In genomic region chr11:35066783-35067476, GRCh38 we compare ENCODE assay signal across 9 cellular contexts.
DNase-seq lines count a peak whose midpoint lies in the region; ATAC-seq, FAIRE-seq and TF ChIP-seq lines count a peak whose summit lies in the region.
"Had no signal": no experiment of that assay in that cellular context is flagged by ENCODE, and none has a peak within 500 bp of the region (broad histone marks: within the 10 kb centered on the region; RNA-seq: fewer than 3 reads in every experiment).

No MANE protein-coding gene starts in this region.

- no peaks in the 10 kb centered on the region for H3K27me3 Mint-ChIP-seq in activated naive CD8-positive, alpha-beta T cell

- TF ChIP-seq POLR2A in GM12892 (IDR thresholded peaks at IDR 0.05; ENCODE audit: low read depth, low read length) = no peak

- peak overlapping the region; percentile 78 for H3K27ac Mint-ChIP-seq in activated naive CD8-positive, alpha-beta T cell

- DNase-seq in GM12892 (ENCODE audit: insufficient read length) = no peak
- no peak for DNase-seq in NCI-H2227 treated with DMSO at 0.1 percent for 48 hours (lab: John Stamatoyannopoulos, UW)
- no peak for DNase-seq in NCI-H2029 (lab: John Stamatoyannopoulos, UW)
- DNase-seq in NCI-H524 treated with DMSO at 0.1 percent for 48 hours (lab: John Stamatoyannopoulos, UW) = no peak
- DNase-seq: NCI-H524 had no signal

- H3K4me3 Mint-ChIP-seq in activated naive CD8-positive, alpha-beta T cell = peak overlapping the region; percentile 38

- ATAC-seq in GM21390 (IDR thresholded peaks at IDR 0.05; ENCODE audit: unreplicated experiment) = peak; percentile 82
- ATAC-seq in HG03521 (IDR thresholded peaks at IDR 0.05; ENCODE audit: unreplicated experiment) = peak; percentile 73
- no peak for ATAC-seq in GM21737 (IDR thresholded peaks at IDR 0.05; ENCODE audit: unreplicated experiment)

- FAIRE-seq in GM12892 (lab: Jason Lieb, UNC) = peak; percentile 89

- H3K9me3 Mint-ChIP-seq in activated naive CD8-positive, alpha-beta T cell (ENCODE audit: low read depth) = peaks cover 12% of the 10 kb centered on the region

- H3K36me3 Mint-ChIP-seq in activated naive CD8-positive, alpha-beta T cell = peaks cover 15% of the 10 kb centered on the region

- H3K4me1 Mint-ChIP-seq in activated naive CD8-positive, alpha-beta T cell (ENCODE audit: low read depth) = peaks cover 19% of the 10 kb centered on the region
